ENCODE assay signal across 13 cellular contexts in genomic region chr13:47454986-47455385, GRCh38.
"Had no signal": no experiment of that assay in that cellular context is flagged by ENCODE, and none has a peak within 500 bp of the region (broad histone marks: within the 10 kb centered on the region; RNA-seq: fewer than 3 reads in every experiment).

No MANE protein-coding gene starts in this region.

- H3K4me1 ChIP-seq: pancreas, tibial nerve, vagina had no signal

- H3K9me3 Mint-ChIP-seq: dendritic cell treated with granulocyte-macrophage colony-stimulating factor and Interleukin-4, amounts not matched to agents 40 ng/mL and 50 ng/mL, for 4 days; endodermal cell had no signal

- H3K27me3 ChIP-seq: pancreas, tibial nerve, vagina had no signal

- DNase-seq: activated CD4-positive, alpha-beta T cell treated with anti-CD3 and anti-CD28 coated beads for 48 hours; activated CD8-positive, alpha-beta memory T cell treated with anti-CD3 and anti-CD28 coated beads, Interleukin-2, amount 50 U/mL, for 48 hours; activated CD8-positive, alpha-beta T cell treated with anti-CD3 and anti-CD28 coated beads, Interleukin-2, amount 10 ng/mL, durations not matched to agents 7 days and 5 days; activated naive CD8-positive, alpha-beta T cell treated with anti-CD3 and anti-CD28 coated beads, Interleukin-2, amount 10 ng/mL, durations not matched to agents 7 days and 5 days; endodermal cell; erythroblast; pancreas; retina; T-helper 1 cell had no signal

- ATAC-seq: activated CD8-positive, alpha-beta T cell treated with anti-CD3 and anti-CD28 coated beads, Interleukin-2, amount 10 ng/mL, durations not matched to agents 7 days and 5 days; pancreas had no signal

- H3K4me3 Mint-ChIP-seq: activated CD8-positive, alpha-beta T cell treated with anti-CD3 and anti-CD28 coated beads, Interleukin-2, amount 10 ng/mL, durations not matched to agents 7 days and 5 days; activated naive CD8-positive, alpha-beta T cell treated with anti-CD3 and anti-CD28 coated beads, Interleukin-2, amount 10 ng/mL, durations not matched to agents 7 days and 5 days; dendritic cell treated with granulocyte-macrophage colony-stimulating factor and Interleukin-4, amounts not matched to agents 40 ng/mL and 50 ng/mL, for 4 days; endodermal cell had no signal

- H3K4me1 Mint-ChIP-seq: activated naive CD8-positive, alpha-beta T cell treated with anti-CD3 and anti-CD28 coated beads, Interleukin-2, amount 10 ng/mL, durations not matched to agents 7 days and 5 days; endodermal cell had no signal

- H3K4me3 ChIP-seq: pancreas, skin epidermis, tibial nerve, vagina had no signal

- H3K9me3 ChIP-seq: pancreas, tibial nerve, vagina had no signal

- H3K27ac ChIP-seq: pancreas, tibial nerve, vagina had no signal

- H3K36me3 ChIP-seq: pancreas, tibial nerve, vagina had no signal

- H3K27me3 Mint-ChIP-seq: activated naive CD8-positive, alpha-beta T cell treated with anti-CD3 and anti-CD28 coated beads, Interleukin-2, amount 10 ng/mL, durations not matched to agents 7 days and 5 days; dendritic cell treated with granulocyte-macrophage colony-stimulating factor and Interleukin-4, amounts not matched to agents 40 ng/mL and 50 ng/mL, for 4 days had no signal

- H3K36me3 Mint-ChIP-seq: activated naive CD8-positive, alpha-beta T cell treated with anti-CD3 and anti-CD28 coated beads, Interleukin-2, amount 10 ng/mL, durations not matched to agents 7 days and 5 days had no signal

- H3K27ac Mint-ChIP-seq: activated CD8-positive, alpha-beta T cell treated with anti-CD3 and anti-CD28 coated beads, Interleukin-2, amount 10 ng/mL, durations not matched to agents 7 days and 5 days; activated naive CD8-positive, alpha-beta T cell treated with anti-CD3 and anti-CD28 coated beads, Interleukin-2, amount 10 ng/mL, durations not matched to agents 7 days and 5 days; dendritic cell treated with granulocyte-macrophage colony-stimulating factor and Interleukin-4, amounts not matched to agents 40 ng/mL and 50 ng/mL, for 4 days; endodermal cell had no signal
